Comparison of ENCODE assay signal across 1 cellular context in genomic region chr12:8038659-8039114, GRCh38.
TF ChIP-seq lines count a peak whose summit lies in the region.

No MANE protein-coding gene starts in this region.

TF ChIP-seq in HEK293, 187 proteins besides CTCF, POLR2A, EP300 and RAD21 (continued from another document and continues in another):
- TF ChIP-seq ZNF398 (tag by site-specific recombination; IDR thresholded peaks at IDR 0.05) (peak; percentile 56), PRDM1 (tag by site-specific recombination; IDR thresholded peaks at IDR 0.05) (no peak), ZSCAN18 (tag by site-specific recombination; IDR thresholded peaks at IDR 0.05) (no peak), ZNF585B (tag by site-specific recombination; IDR thresholded peaks at IDR 0.05) (no peak), KLF10 (tag by site-specific recombination; IDR thresholded peaks at IDR 0.05) (no peak), ZNF677 (tag by site-specific recombination; IDR thresholded peaks at IDR 0.05) (no peak), ZBTB1 (tag by site-specific recombination; IDR thresholded peaks at IDR 0.05) (no peak), ZNF776 (tag by site-specific recombination; IDR thresholded peaks at IDR 0.05; ENCODE audit: borderline replicate concordance) (no peak), ZNF366 (tag by site-specific recombination; conservative IDR thresholded peaks at IDR 0.05) (peak; percentile 78), ZNF24 (tag by site-specific recombination; IDR thresholded peaks at IDR 0.05) (no peak), ZBTB20 (tag by site-specific recombination; IDR thresholded peaks at IDR 0.05) (peak; percentile 64; the same call in 1 of the 2 replicates), ZNF214 (tag by site-specific recombination; IDR thresholded peaks at IDR 0.05; ENCODE audit: borderline replicate concordance) (no peak), ZNF610 (tag by site-specific recombination; IDR thresholded peaks at IDR 0.05; ENCODE audit: borderline replicate concordance) (peak; percentile 21; the same call in 1 of the 2 replicates), ZNF2 (tag by site-specific recombination; IDR thresholded peaks at IDR 0.05) (peak; percentile 59; the same call in 1 of the 2 replicates), ZSCAN16 (tag by site-specific recombination; IDR thresholded peaks at IDR 0.05) (no peak), ZNF707 (tag by site-specific recombination; IDR thresholded peaks at IDR 0.05) (no peak), ZNF624 (tag by site-specific recombination; IDR thresholded peaks at IDR 0.05) (no peak), OSR2 (tag by site-specific recombination; IDR thresholded peaks at IDR 0.05) (peak; percentile 84), ZNF561 (tag by site-specific recombination; IDR thresholded peaks at IDR 0.05; ENCODE audit: borderline replicate concordance) (no peak), ZNF626 (tag by site-specific recombination; IDR thresholded peaks at IDR 0.05) (no peak), ZNF701 (tag by site-specific recombination; IDR thresholded peaks at IDR 0.05) (no peak), SCRT2 (tag by site-specific recombination; IDR thresholded peaks at IDR 0.05) (no peak), ZNF16 (tag by site-specific recombination; IDR thresholded peaks at IDR 0.05; ENCODE audit: low read depth) (no peak), ZNF133 (tag by site-specific recombination; IDR thresholded peaks at IDR 0.05) (no peak), ZNF155 (tag by site-specific recombination; IDR thresholded peaks at IDR 0.05) (no peak), IKZF3 (tag by site-specific recombination; IDR thresholded peaks at IDR 0.05) (peak; percentile 59; the same call in 1 of the 2 replicates), KLF9 (tag by site-specific recombination; IDR thresholded peaks at IDR 0.05; ENCODE audit: low read depth) (no peak; the same call in 1 of the 2 replicates), GFI1B (tag by site-specific recombination; IDR thresholded peaks at IDR 0.05) (no peak), SP2 (tag by site-specific recombination; IDR thresholded peaks at IDR 0.05) (peak; percentile 82), ZNF354C (tag by site-specific recombination; IDR thresholded peaks at IDR 0.05; ENCODE audit: borderline replicate concordance, low read depth) (no peak), ZNF335 (tag by site-specific recombination; conservative IDR thresholded peaks at IDR 0.05) (peak; percentile 83), ZNF132 (tag by site-specific recombination; IDR thresholded peaks at IDR 0.05; ENCODE audit: borderline replicate concordance) (no peak), ZNF223 (tag by site-specific recombination; IDR thresholded peaks at IDR 0.05) (no peak), ZNF629 (tag by site-specific recombination; IDR thresholded peaks at IDR 0.05) (no peak), ZNF571 (tag by site-specific recombination; IDR thresholded peaks at IDR 0.05) (no peak), ZBTB17 (tag by site-specific recombination; IDR thresholded peaks at IDR 0.05) (peak; percentile 91), ZNF394 (tag by site-specific recombination; IDR thresholded peaks at IDR 0.05; ENCODE audit: borderline replicate concordance) (peak; percentile 22; the same call in 1 of the 2 replicates), ZFHX2 (tag by site-specific recombination; conservative IDR thresholded peaks at IDR 0.05) (peak; percentile 99), ZNF843 (tag by site-specific recombination; IDR thresholded peaks at IDR 0.05) (peak; percentile 58; the same call in 1 of the 2 replicates), ZNF248 (tag by site-specific recombination; IDR thresholded peaks at IDR 0.05) (no peak), ZNF174 (tag by site-specific recombination; IDR thresholded peaks at IDR 0.05) (no peak), ZEB2 (tag by site-specific recombination; IDR thresholded peaks at IDR 0.05) (peak; percentile 54; the same call in 1 of the 2 replicates), SALL2 (tag by site-specific recombination; IDR thresholded peaks at IDR 0.05; ENCODE audit: borderline replicate concordance) (no peak), SP3 (tag by site-specific recombination; IDR thresholded peaks at IDR 0.05) (peak; percentile 58), ZNF311 (tag by site-specific recombination; IDR thresholded peaks at IDR 0.05; ENCODE audit: borderline replicate concordance) (no peak), KLF1 (tag by site-specific recombination; IDR thresholded peaks at IDR 0.05) (no peak; the same call in none of the 2 replicates), ZNF423 (tag by site-specific recombination; IDR thresholded peaks at IDR 0.05) (0 out of 2 replicates have a peak, but pooled peaks have one; percentile 41), ZIC2 (tag by site-specific recombination; IDR thresholded peaks at IDR 0.05) (peak; percentile 99), ZSCAN30 (tag by site-specific recombination; IDR thresholded peaks at IDR 0.05) (no peak), BCL11A (tag by site-specific recombination; IDR thresholded peaks at IDR 0.05; ENCODE audit: low read depth) (no peak), ZNF48 (tag by site-specific recombination; IDR thresholded peaks at IDR 0.05) (no peak), ZNF658 (tag by site-specific recombination; IDR thresholded peaks at IDR 0.05) (no peak), TRIM28 (IDR thresholded peaks at IDR 0.05; ENCODE audit: borderline replicate concordance, low read length) (0 out of 2 replicates have a peak, but pooled peaks have one; percentile 27), WT1 (tag by site-specific recombination; IDR thresholded peaks at IDR 0.05) (peak; percentile 40; the same call in 1 of the 2 replicates), MZF1 (tag by site-specific recombination; IDR thresholded peaks at IDR 0.05; ENCODE audit: borderline replicate concordance) (no peak), SP7 (tag by site-specific recombination; IDR thresholded peaks at IDR 0.05) (peak; percentile 80), ZNF792 (tag by site-specific recombination; IDR thresholded peaks at IDR 0.05) (no peak)
- TF ChIP-seq, protein P1, sequence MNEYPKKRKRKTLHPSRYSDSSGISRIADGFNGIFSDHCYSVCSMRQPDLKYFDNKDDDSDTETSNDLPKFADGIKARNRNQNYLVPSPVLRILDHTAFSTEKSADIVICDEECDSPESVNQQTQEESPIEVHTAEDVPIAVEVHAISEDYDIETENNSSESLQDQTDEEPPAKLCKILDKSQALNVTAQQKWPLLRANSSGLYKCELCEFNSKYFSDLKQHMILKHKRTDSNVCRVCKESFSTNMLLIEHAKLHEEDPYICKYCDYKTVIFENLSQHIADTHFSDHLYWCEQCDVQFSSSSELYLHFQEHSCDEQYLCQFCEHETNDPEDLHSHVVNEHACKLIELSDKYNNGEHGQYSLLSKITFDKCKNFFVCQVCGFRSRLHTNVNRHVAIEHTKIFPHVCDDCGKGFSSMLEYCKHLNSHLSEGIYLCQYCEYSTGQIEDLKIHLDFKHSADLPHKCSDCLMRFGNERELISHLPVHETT (tag by site-specific recombination; IDR thresholded peaks at IDR 0.05) = no peak
- TF ChIP-seq, protein P2, sequence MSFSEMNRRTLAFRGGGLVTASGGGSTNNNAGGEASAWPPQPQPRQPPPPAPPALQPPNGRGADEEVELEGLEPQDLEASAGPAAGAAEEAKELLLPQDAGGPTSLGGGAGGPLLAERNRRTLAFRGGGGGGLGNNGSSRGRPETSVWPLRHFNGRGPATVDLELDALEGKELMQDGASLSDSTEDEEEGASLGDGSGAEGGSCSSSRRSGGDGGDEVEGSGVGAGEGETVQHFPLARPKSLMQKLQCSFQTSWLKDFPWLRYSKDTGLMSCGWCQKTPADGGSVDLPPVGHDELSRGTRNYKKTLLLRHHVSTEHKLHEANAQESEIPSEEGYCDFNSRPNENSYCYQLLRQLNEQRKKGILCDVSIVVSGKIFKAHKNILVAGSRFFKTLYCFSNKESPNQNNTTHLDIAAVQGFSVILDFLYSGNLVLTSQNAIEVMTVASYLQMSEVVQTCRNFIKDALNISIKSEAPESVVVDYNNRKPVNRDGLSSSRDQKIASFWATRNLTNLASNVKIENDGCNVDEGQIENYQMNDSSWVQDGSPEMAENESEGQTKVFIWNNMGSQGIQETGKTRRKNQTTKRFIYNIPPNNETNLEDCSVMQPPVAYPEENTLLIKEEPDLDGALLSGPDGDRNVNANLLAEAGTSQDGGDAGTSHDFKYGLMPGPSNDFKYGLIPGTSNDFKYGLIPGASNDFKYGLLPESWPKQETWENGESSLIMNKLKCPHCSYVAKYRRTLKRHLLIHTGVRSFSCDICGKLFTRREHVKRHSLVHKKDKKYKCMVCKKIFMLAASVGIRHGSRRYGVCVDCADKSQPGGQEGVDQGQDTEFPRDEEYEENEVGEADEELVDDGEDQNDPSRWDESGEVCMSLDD (tag by site-specific recombination; IDR thresholded peaks at IDR 0.05) = no peak
- TF ChIP-seq, protein P3, sequence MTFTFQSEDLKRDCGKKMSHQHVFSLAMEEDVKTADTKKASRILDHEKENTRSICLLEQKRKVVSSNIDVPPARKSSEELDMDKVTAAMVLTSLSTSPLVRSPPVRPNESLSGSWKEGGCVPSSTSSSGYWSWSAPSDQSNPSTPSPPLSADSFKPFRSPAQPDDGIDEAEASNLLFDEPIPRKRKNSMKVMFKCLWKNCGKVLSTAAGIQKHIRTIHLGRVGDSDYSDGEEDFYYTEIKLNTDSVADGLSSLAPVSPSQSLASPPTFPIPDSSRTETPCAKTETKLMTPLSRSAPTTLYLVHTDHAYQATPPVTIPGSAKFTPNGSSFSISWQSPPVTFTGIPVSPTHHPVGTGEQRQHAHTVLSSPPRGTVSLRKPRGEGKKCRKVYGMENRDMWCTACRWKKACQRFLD (tag by site-specific recombination; IDR thresholded peaks at IDR 0.05) = no peak
- TF ChIP-seq, protein P4, sequence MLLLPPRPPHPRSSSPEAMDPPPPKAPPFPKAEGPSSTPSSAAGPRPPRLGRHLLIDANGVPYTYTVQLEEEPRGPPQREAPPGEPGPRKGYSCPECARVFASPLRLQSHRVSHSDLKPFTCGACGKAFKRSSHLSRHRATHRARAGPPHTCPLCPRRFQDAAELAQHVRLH (tag by site-specific recombination; IDR thresholded peaks at IDR 0.05) = peak; percentile 78
- TF ChIP-seq, protein P5, sequence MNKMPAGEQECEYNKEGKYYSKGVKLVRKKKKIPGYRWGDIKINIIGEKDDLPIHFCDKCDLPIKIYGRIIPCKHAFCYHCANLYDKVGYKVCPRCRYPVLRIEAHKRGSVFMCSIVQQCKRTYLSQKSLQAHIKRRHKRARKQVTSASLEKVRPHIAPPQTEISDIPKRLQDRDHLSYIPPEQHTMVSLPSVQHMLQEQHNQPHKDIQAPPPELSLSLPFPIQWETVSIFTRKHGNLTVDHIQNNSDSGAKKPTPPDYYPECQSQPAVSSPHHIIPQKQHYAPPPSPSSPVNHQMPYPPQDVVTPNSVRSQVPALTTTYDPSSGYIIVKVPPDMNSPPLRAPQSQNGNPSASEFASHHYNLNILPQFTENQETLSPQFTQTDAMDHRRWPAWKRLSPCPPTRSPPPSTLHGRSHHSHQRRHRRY (tag by site-specific recombination; IDR thresholded peaks at IDR 0.05) = no peak
- TF ChIP-seq, protein P6, sequence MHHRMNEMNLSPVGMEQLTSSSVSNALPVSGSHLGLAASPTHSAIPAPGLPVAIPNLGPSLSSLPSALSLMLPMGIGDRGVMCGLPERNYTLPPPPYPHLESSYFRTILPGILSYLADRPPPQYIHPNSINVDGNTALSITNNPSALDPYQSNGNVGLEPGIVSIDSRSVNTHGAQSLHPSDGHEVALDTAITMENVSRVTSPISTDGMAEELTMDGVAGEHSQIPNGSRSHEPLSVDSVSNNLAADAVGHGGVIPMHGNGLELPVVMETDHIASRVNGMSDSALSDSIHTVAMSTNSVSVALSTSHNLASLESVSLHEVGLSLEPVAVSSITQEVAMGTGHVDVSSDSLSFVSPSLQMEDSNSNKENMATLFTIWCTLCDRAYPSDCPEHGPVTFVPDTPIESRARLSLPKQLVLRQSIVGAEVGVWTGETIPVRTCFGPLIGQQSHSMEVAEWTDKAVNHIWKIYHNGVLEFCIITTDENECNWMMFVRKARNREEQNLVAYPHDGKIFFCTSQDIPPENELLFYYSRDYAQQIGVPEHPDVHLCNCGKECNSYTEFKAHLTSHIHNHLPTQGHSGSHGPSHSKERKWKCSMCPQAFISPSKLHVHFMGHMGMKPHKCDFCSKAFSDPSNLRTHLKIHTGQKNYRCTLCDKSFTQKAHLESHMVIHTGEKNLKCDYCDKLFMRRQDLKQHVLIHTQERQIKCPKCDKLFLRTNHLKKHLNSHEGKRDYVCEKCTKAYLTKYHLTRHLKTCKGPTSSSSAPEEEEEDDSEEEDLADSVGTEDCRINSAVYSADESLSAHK (tag by site-specific recombination; IDR thresholded peaks at IDR 0.05) = no peak
- TF ChIP-seq, protein P7, sequence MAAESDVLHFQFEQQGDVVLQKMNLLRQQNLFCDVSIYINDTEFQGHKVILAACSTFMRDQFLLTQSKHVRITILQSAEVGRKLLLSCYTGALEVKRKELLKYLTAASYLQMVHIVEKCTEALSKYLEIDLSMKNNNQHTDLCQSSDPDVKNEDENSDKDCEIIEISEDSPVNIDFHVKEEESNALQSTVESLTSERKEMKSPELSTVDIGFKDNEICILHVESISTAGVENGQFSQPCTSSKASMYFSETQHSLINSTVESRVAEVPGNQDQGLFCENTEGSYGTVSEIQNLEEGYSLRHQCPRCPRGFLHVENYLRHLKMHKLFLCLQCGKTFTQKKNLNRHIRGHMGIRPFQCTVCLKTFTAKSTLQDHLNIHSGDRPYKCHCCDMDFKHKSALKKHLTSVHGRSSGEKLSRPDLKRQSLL (tag by site-specific recombination; IDR thresholded peaks at IDR 0.05) = peak; percentile 31; the same call in 1 of the 2 replicates
